Comparison of ENCODE assay signal across 1 cellular context in the genomic region with DNA sequence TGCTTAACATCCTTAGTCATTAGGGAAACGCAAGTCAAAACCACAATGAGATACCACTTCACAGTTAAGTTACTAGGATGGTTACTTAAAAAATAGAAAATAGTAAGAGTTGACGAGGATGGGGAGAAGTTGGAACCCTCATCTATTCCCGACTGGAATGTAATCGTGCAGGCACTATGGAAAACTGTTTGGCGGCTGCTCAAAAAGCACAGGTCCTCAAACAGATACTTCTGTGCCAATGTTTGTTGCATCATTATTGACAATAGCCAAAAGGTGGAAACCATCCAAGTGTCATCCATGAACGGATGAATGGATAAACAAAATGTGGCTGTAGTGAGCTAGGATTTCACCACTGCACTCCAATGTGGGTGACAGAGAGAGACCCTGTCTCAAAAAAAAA.
TF ChIP-seq lines count a peak whose summit lies in the region.

No MANE protein-coding gene starts in this region.

TF ChIP-seq in HepG2, 621 proteins besides CTCF, POLR2A, EP300 and RAD21:
- TF ChIP-seq ZNF7 (CRISPR knock-in tag; IDR thresholded peaks at IDR 0.05) (peak; percentile 75; the same call in 1 of the 2 replicates), CEBPG (CRISPR knock-in tag; IDR thresholded peaks at IDR 0.05) (peak; percentile 63), KAT7 (CRISPR knock-in tag; IDR thresholded peaks at IDR 0.05; ENCODE audit: borderline replicate concordance) (no peak), ZNF547 (CRISPR knock-in tag; IDR thresholded peaks at IDR 0.05) (no peak), SOX5 (CRISPR knock-in tag; IDR thresholded peaks at IDR 0.05; ENCODE audit: borderline replicate concordance) (peak; percentile 41; the same call in 1 of the 2 replicates), FOSL2 (CRISPR knock-in tag; IDR thresholded peaks at IDR 0.05) (0 out of 2 replicates have a peak, but pooled peaks have one; percentile 15), ZNF782 (CRISPR knock-in tag; IDR thresholded peaks at IDR 0.05; ENCODE audit: borderline replicate concordance) (no peak), CEBPB (IDR thresholded peaks at IDR 0.05; ENCODE audit: borderline replicate concordance, low read depth, low read length) (peak; percentile 69; the same call in 1 of the 2 replicates), POLR2AphosphoS5 (IDR thresholded peaks at IDR 0.05; ENCODE audit: low read depth, low read length) (no peak), MATR3 (CRISPR knock-in tag; IDR thresholded peaks at IDR 0.05) (no peak), ZNF747 (CRISPR knock-in tag; IDR thresholded peaks at IDR 0.05; ENCODE audit: borderline replicate concordance) (no peak), BCL6 (CRISPR knock-in tag; IDR thresholded peaks at IDR 0.05) (peak; percentile 21; the same call in 1 of the 2 replicates), THAP11 (CRISPR knock-in tag; IDR thresholded peaks at IDR 0.05) (0 out of 2 replicates have a peak, but pooled peaks have one; percentile 20), ZNF30 (CRISPR knock-in tag; IDR thresholded peaks at IDR 0.05) (no peak), MAF1 (CRISPR knock-in tag; IDR thresholded peaks at IDR 0.05; ENCODE audit: borderline replicate concordance) (no peak), HMG20A (CRISPR knock-in tag; IDR thresholded peaks at IDR 0.05; ENCODE audit: borderline replicate concordance) (peak; percentile 67; the same call in 1 of the 2 replicates), FOXA3 (CRISPR knock-in tag; IDR thresholded peaks at IDR 0.05) (peak; percentile 77), SOX13 (IDR thresholded peaks at IDR 0.05) (no peak), SOX13 (CRISPR knock-in tag; conservative IDR thresholded peaks at IDR 0.05 in 1 of 2, IDR thresholded peaks at IDR 0.05 in 1 of 2) (peak in 1 of 2 experiments; percentile 53; a peak in 1 of 4 replicates), SOX6 (IDR thresholded peaks at IDR 0.05) (no peak), SOX6 (CRISPR knock-in tag; IDR thresholded peaks at IDR 0.05) (0 out of 2 replicates have a peak, but pooled peaks have one; percentile 27), ZNF558 (CRISPR knock-in tag; IDR thresholded peaks at IDR 0.05; ENCODE audit: borderline replicate concordance) (no peak), ZNF773 (CRISPR knock-in tag; IDR thresholded peaks at IDR 0.05; ENCODE audit: borderline replicate concordance) (no peak), GATAD2A (CRISPR knock-in tag; IDR thresholded peaks at IDR 0.05) (peak; percentile 54; the same call in 1 of the 2 replicates), ZNF12 (CRISPR knock-in tag; IDR thresholded peaks at IDR 0.05) (0 out of 2 replicates have a peak, but pooled peaks have one; percentile 25), ZNF3 (CRISPR knock-in tag; IDR thresholded peaks at IDR 0.05) (peak; percentile 87), IRX3 (CRISPR knock-in tag; IDR thresholded peaks at IDR 0.05; ENCODE audit: borderline replicate concordance, low read depth) (no peak), JDP2 (CRISPR knock-in tag; IDR thresholded peaks at IDR 0.05; ENCODE audit: borderline replicate concordance) (no peak), DNMT3B (CRISPR knock-in tag; conservative IDR thresholded peaks at IDR 0.05) (no peak)
- TF ChIP-seq, protein P1, sequence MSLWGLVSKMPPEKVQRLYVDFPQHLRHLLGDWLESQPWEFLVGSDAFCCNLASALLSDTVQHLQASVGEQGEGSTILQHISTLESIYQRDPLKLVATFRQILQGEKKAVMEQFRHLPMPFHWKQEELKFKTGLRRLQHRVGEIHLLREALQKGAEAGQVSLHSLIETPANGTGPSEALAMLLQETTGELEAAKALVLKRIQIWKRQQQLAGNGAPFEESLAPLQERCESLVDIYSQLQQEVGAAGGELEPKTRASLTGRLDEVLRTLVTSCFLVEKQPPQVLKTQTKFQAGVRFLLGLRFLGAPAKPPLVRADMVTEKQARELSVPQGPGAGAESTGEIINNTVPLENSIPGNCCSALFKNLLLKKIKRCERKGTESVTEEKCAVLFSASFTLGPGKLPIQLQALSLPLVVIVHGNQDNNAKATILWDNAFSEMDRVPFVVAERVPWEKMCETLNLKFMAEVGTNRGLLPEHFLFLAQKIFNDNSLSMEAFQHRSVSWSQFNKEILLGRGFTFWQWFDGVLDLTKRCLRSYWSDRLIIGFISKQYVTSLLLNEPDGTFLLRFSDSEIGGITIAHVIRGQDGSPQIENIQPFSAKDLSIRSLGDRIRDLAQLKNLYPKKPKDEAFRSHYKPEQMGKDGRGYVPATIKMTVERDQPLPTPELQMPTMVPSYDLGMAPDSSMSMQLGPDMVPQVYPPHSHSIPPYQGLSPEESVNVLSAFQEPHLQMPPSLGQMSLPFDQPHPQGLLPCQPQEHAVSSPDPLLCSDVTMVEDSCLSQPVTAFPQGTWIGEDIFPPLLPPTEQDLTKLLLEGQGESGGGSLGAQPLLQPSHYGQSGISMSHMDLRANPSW (CRISPR knock-in tag; IDR thresholded peaks at IDR 0.05; ENCODE audit: borderline replicate concordance), result no peak
- TF ChIP-seq, protein P2, sequence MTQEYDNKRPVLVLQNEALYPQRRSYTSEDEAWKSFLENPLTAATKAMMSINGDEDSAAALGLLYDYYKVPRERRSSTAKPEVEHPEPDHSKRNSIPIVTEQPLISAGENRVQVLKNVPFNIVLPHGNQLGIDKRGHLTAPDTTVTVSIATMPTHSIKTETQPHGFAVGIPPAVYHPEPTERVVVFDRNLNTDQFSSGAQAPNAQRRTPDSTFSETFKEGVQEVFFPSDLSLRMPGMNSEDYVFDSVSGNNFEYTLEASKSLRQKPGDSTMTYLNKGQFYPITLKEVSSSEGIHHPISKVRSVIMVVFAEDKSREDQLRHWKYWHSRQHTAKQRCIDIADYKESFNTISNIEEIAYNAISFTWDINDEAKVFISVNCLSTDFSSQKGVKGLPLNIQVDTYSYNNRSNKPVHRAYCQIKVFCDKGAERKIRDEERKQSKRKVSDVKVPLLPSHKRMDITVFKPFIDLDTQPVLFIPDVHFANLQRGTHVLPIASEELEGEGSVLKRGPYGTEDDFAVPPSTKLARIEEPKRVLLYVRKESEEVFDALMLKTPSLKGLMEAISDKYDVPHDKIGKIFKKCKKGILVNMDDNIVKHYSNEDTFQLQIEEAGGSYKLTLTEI (CRISPR knock-in tag; conservative IDR thresholded peaks at IDR 0.05), result no peak
- TF ChIP-seq, protein P3, sequence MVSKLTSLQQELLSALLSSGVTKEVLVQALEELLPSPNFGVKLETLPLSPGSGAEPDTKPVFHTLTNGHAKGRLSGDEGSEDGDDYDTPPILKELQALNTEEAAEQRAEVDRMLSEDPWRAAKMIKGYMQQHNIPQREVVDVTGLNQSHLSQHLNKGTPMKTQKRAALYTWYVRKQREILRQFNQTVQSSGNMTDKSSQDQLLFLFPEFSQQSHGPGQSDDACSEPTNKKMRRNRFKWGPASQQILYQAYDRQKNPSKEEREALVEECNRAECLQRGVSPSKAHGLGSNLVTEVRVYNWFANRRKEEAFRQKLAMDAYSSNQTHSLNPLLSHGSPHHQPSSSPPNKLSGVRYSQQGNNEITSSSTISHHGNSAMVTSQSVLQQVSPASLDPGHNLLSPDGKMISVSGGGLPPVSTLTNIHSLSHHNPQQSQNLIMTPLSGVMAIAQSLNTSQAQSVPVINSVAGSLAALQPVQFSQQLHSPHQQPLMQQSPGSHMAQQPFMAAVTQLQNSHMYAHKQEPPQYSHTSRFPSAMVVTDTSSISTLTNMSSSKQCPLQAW (CRISPR knock-in tag; IDR thresholded peaks at IDR 0.05), result no peak
- TF ChIP-seq, protein P4, sequence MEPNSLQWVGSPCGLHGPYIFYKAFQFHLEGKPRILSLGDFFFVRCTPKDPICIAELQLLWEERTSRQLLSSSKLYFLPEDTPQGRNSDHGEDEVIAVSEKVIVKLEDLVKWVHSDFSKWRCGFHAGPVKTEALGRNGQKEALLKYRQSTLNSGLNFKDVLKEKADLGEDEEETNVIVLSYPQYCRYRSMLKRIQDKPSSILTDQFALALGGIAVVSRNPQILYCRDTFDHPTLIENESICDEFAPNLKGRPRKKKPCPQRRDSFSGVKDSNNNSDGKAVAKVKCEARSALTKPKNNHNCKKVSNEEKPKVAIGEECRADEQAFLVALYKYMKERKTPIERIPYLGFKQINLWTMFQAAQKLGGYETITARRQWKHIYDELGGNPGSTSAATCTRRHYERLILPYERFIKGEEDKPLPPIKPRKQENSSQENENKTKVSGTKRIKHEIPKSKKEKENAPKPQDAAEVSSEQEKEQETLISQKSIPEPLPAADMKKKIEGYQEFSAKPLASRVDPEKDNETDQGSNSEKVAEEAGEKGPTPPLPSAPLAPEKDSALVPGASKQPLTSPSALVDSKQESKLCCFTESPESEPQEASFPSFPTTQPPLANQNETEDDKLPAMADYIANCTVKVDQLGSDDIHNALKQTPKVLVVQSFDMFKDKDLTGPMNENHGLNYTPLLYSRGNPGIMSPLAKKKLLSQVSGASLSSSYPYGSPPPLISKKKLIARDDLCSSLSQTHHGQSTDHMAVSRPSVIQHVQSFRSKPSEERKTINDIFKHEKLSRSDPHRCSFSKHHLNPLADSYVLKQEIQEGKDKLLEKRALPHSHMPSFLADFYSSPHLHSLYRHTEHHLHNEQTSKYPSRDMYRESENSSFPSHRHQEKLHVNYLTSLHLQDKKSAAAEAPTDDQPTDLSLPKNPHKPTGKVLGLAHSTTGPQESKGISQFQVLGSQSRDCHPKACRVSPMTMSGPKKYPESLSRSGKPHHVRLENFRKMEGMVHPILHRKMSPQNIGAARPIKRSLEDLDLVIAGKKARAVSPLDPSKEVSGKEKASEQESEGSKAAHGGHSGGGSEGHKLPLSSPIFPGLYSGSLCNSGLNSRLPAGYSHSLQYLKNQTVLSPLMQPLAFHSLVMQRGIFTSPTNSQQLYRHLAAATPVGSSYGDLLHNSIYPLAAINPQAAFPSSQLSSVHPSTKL (CRISPR knock-in tag; IDR thresholded peaks at IDR 0.05), result peak; percentile 61; the same call in 1 of the 2 replicates
- TF ChIP-seq, protein P5, sequence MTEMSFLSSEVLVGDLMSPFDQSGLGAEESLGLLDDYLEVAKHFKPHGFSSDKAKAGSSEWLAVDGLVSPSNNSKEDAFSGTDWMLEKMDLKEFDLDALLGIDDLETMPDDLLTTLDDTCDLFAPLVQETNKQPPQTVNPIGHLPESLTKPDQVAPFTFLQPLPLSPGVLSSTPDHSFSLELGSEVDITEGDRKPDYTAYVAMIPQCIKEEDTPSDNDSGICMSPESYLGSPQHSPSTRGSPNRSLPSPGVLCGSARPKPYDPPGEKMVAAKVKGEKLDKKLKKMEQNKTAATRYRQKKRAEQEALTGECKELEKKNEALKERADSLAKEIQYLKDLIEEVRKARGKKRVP (CRISPR knock-in tag; IDR thresholded peaks at IDR 0.05), result peak in 1 of 2 experiments; percentile 90; a peak in 2 of 4 replicates
- TF ChIP-seq, protein P6, sequence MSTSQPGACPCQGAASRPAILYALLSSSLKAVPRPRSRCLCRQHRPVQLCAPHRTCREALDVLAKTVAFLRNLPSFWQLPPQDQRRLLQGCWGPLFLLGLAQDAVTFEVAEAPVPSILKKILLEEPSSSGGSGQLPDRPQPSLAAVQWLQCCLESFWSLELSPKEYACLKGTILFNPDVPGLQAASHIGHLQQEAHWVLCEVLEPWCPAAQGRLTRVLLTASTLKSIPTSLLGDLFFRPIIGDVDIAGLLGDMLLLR (CRISPR knock-in tag; IDR thresholded peaks at IDR 0.05), result no peak
